10 cellular contexts compared by ENCODE assay signal in genomic region chr2:172480301-172481218, GRCh38. TPM values are rescaled to one million over a fixed set of nuclear protein-coding genes. Genes with fewer than 3 reads are reported as not detected.
DNase-seq lines count a peak whose midpoint lies in the region; ATAC-seq and TF ChIP-seq lines count a peak whose summit lies in the region.
"Had no signal": no experiment of that assay in that cellular context is flagged by ENCODE, and none has a peak within 500 bp of the region (broad histone marks: within the 10 kb centered on the region; RNA-seq: fewer than 3 reads in every experiment).

No MANE protein-coding gene starts in this region.

- no peaks in the 10 kb centered on the region for H3K9me3 ChIP-seq in body of pancreas
- H3K9me3 ChIP-seq in right lobe of liver, result no peaks in the 10 kb centered on the region
- no peaks in the 10 kb centered on the region for H3K9me3 ChIP-seq in upper lobe of right lung

- peak overlapping the region in 2 of 4 donors; percentile 8 to 25 for H3K27ac ChIP-seq in body of pancreas
- H3K27ac ChIP-seq in right lobe of liver, result no peak overlapping the region
- H3K27ac ChIP-seq in upper lobe of right lung, result no peak overlapping the region

- H3K4me1 ChIP-seq in body of pancreas, result peaks cover 9% of the 10 kb centered on the region
- H3K4me1 ChIP-seq in right lobe of liver, result peaks cover 0 to 5% (median 0%) of the 10 kb centered on the region in 4 donors
- peaks cover 9% of the 10 kb centered on the region for H3K4me1 ChIP-seq in upper lobe of right lung

- ATAC-seq in activated naive CD4-positive, alpha-beta T cell treated with anti-CD3 and anti-CD28 coated beads, Interleukin-2, amount 50 U/mL, for 72 hours, result peak; percentile 34 to 82
- ATAC-seq in body of pancreas, result peak; percentile 56
- ATAC-seq in right lobe of liver, result peak; percentile 79 to 89 (median 88)
- peak; percentile 79 for ATAC-seq in upper lobe of right lung
- ATAC-seq in HG02970 (IDR thresholded peaks at IDR 0.05; ENCODE audit: low FRiP score, unreplicated experiment), result no peak

- H3K27ac Mint-ChIP-seq in activated naive CD4-positive, alpha-beta T cell treated with anti-CD3 and anti-CD28 coated beads, Interleukin-2, amount 50 U/mL, for 72 hours, result no peak overlapping the region

- peaks cover 0 to 16% of the 10 kb centered on the region in 2 donors for H3K36me3 ChIP-seq in body of pancreas (replicated peaks in 1 of 2; ENCODE audit: insufficient read depth in 1 of 2, low read depth in 2 of 2)
- no peaks in the 10 kb centered on the region for H3K36me3 ChIP-seq in right lobe of liver
- H3K36me3 ChIP-seq in upper lobe of right lung, result peaks cover 19% of the 10 kb centered on the region

- intact Hi-C loops in body of pancreas (cut with DNase I), result no loop called here
- intact Hi-C loops in right lobe of liver (cut with DNase I), result no loop called here
- intact Hi-C loops in upper lobe of right lung (cut with DNase I), result no loop called here

- H3K9me3 Mint-ChIP-seq in activated naive CD4-positive, alpha-beta T cell treated with anti-CD3 and anti-CD28 coated beads, Interleukin-2, amount 50 U/mL, for 72 hours, result no peaks in the 10 kb centered on the region
- H3K9me3 Mint-ChIP-seq: IgD-negative memory B cell had no signal

- DNase-seq in activated naive CD4-positive, alpha-beta T cell treated with anti-CD3 and anti-CD28 coated beads, Interleukin-2, amount 50 U/mL, for 72 hours (ENCODE audit: low spot score in 2 of 2), result no peak
- DNase-seq in activated naive CD4-positive, alpha-beta T cell treated with Interleukin-2 at 50 U/mL for 16 hours, result no peak
- DNase-seq in body of pancreas, result no peak
- peak in 1 of 3 donors; percentile 37 for DNase-seq in right lobe of liver
- no peak for DNase-seq in upper lobe of right lung
- DNase-seq in activated gamma-delta T cell treated with Interleukin-2 at 50 U/mL for 16 hours, result no peak
- DNase-seq in NK-92 treated with Interleukin-12 subunit alpha and Interleukin-12 subunit beta, amount 100 ng/mL, for 24 hours (lab: John Stamatoyannopoulos, UW), result no peak
- DNase-seq: activated CD8-positive, alpha-beta memory T cell treated with anti-CD3 and anti-CD28 coated beads, Interleukin-2, amount 50 U/mL, for 4 hours had no signal

- H3K27me3 ChIP-seq in body of pancreas (no peaks in the 10 kb centered on the region), right lobe of liver (no peaks in the 10 kb centered on the region), upper lobe of right lung (no peaks in the 10 kb centered on the region)

- no peak for TF ChIP-seq CTCF in body of pancreas (IDR thresholded peaks at IDR 0.05)
- TF ChIP-seq CTCF in right lobe of liver (IDR thresholded peaks at IDR 0.05), result no peak
- no peak for TF ChIP-seq CTCF in upper lobe of right lung (IDR thresholded peaks at IDR 0.05)

- WGBS in body of pancreas, 2 donors, result 60 to 62% methylated on average over 11 to 12 of the region's 12 CpGs
- 41% methylated on average over 6 of the region's 12 CpGs for WGBS in right lobe of liver (ENCODE audit: insufficient coverage, low coverage, low lambda C conversion rate, missing lambda C conversion rate)

- H3K4me3 ChIP-seq in body of pancreas (no peak overlapping the region), right lobe of liver (no peak overlapping the region), upper lobe of right lung (no peak overlapping the region)

- H3K36me3 Mint-ChIP-seq in activated naive CD4-positive, alpha-beta T cell treated with anti-CD3 and anti-CD28 coated beads, Interleukin-2, amount 50 U/mL, for 72 hours, result peaks cover 0 to 7% of the 10 kb centered on the region in 2 donors

- TF ChIP-seq POLR2A in body of pancreas (IDR thresholded peaks at IDR 0.05), result no peak
- TF ChIP-seq POLR2A in right lobe of liver (IDR thresholded peaks at IDR 0.05), result no peak

RNA-seq across cellular contexts. Expression of gene ITGA6, which starts 53.2 kb away (rescaled TPM):
- 1 to 10 TPM; 3.4 to 5.0 TPM for total RNA-seq in activated naive CD4-positive, alpha-beta T cell treated with anti-CD3 and anti-CD28 coated beads, Interleukin-2, amount 50 U/mL, for 72 hours
- total RNA-seq in body of pancreas (100 to 1,000 TPM in 1 of 2 donors, 10 to 100 TPM in 1; 90.0 to 210 TPM), right lobe of liver (10 to 100 TPM; 10.7 to 26.8 (median 17.2) TPM), upper lobe of right lung (73.0 TPM)
